In the genomic region with DNA sequence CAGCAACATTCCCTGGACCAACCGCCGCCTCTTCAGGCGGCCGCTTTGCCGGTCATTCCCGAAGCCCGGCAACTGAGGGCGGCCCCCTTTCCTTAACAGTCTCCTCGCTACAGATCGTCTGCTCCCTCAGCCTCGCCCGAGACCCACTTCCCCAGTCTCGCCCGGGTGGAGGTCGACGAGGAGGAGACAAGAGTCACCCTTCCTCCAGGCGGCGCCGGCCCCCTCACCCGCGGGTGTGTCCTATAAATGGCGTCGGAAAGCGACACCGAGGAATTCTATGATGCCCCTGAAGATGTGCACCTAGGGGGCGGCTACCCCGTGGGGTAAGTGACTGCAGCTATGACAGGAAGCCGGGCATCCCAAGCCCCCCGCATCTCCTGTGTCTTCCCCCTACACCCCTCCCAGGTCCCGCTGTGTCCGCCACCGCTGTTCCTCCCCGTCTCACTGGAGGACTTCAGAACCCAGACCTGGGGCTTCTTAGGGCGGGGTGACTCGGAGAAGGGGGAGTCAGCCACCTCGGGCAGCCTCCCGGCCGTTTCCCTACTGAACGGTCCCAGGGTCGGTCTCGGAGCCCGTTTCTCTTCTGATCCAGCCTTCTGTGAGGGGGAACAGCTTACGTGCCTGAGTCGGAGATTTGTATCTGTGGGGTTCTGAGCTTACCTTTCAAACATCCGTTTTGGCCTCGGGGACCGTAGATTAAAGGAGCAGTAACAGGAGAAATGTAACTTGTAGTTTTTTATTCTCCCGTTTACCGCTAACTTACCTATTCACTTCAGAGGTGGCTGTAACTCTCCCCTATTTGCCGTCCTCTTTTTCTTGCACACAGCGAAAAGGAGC, we compare ENCODE assay signal across 1 cellular context.
TF ChIP-seq lines count a peak whose summit lies in the region.

No MANE protein-coding gene starts in this region.

TF ChIP-seq in SK-N-SH treated with all-trans-retinoic acid at 6 μM for 48 hours, 23 proteins besides CTCF, POLR2A, EP300 and RAD21 (continued from another document):
- TF ChIP-seq, protein P1, sequence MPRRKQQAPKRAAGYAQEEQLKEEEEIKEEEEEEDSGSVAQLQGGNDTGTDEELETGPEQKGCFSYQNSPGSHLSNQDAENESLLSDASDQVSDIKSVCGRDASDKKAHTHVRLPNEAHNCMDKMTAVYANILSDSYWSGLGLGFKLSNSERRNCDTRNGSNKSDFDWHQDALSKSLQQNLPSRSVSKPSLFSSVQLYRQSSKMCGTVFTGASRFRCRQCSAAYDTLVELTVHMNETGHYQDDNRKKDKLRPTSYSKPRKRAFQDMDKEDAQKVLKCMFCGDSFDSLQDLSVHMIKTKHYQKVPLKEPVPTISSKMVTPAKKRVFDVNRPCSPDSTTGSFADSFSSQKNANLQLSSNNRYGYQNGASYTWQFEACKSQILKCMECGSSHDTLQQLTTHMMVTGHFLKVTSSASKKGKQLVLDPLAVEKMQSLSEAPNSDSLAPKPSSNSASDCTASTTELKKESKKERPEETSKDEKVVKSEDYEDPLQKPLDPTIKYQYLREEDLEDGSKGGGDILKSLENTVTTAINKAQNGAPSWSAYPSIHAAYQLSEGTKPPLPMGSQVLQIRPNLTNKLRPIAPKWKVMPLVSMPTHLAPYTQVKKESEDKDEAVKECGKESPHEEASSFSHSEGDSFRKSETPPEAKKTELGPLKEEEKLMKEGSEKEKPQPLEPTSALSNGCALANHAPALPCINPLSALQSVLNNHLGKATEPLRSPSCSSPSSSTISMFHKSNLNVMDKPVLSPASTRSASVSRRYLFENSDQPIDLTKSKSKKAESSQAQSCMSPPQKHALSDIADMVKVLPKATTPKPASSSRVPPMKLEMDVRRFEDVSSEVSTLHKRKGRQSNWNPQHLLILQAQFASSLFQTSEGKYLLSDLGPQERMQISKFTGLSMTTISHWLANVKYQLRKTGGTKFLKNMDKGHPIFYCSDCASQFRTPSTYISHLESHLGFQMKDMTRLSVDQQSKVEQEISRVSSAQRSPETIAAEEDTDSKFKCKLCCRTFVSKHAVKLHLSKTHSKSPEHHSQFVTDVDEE (CRISPR knock-in tag; IDR thresholded peaks at IDR 0.05) = no peak
